ENCODE assay signal across 1 cellular context in genomic region chr17:59290146-59290998, GRCh38.
TF ChIP-seq lines count a peak whose summit lies in the region.
"Not testable (repeated sequence)": the region's sequence is repeated elsewhere in the genome, so short reads cannot be mapped to it uniquely, and the experiment has no call there.

No MANE protein-coding gene starts in this region.

TF ChIP-seq in K562, 482 proteins besides CTCF, POLR2A, EP300 and RAD21 (continued from another document and continues in another):
- TF ChIP-seq MXD1 (CRISPR knock-in tag; IDR thresholded peaks at IDR 0.05; ENCODE audit: borderline replicate concordance, poor library complexity, severe bottlenecking) (peak; percentile 78), NFIC (IDR thresholded peaks at IDR 0.05) (peak; percentile 93), ILK (tag; IDR thresholded peaks at IDR 0.05; ENCODE audit: borderline replicate concordance, low read depth) (peak; percentile 62; the same call in 1 of the 2 replicates), TRIM28 (IDR thresholded peaks at IDR 0.05) (0 out of 2 replicates have a peak, but pooled peaks have one; percentile 46), ZBTB26 (CRISPR knock-in tag; IDR thresholded peaks at IDR 0.05) (peak; percentile 61; the same call in 1 of the 2 replicates), CHAMP1 (IDR thresholded peaks at IDR 0.05) (peak; percentile 89), FOXP1 (CRISPR knock-in tag; IDR thresholded peaks at IDR 0.05) (peak; percentile 78), ZFP1 (CRISPR knock-in tag; IDR thresholded peaks at IDR 0.05) (peak; percentile 60; the same call in 1 of the 2 replicates), HDAC1 (IDR thresholded peaks at IDR 0.05) (peak; percentile 35 to 95; a peak in 3 of 4 replicates), ZBTB12 (CRISPR knock-in tag; IDR thresholded peaks at IDR 0.05) (0 out of 2 replicates have a peak, but pooled peaks have one; percentile 20), CREB3 (tag; conservative IDR thresholded peaks at IDR 0.05; ENCODE audit: low read depth) (peak; percentile 95), MTA1 (IDR thresholded peaks at IDR 0.05; ENCODE audit: borderline replicate concordance) (peak; percentile 80; the same call in 1 of the 2 replicates), TRIM24 (IDR thresholded peaks at IDR 0.05) (peak; percentile 95 to 96), RERE (CRISPR knock-in tag; IDR thresholded peaks at IDR 0.05; ENCODE audit: borderline replicate concordance) (0 out of 2 replicates have a peak, but pooled peaks have one; percentile 50), ZNF324 (CRISPR knock-in tag; IDR thresholded peaks at IDR 0.05) (peak; percentile 40; the same call in 1 of the 2 replicates), NR2C1 (tag; IDR thresholded peaks at IDR 0.05) (peak; percentile 57), VEZF1 (CRISPR knock-in tag; IDR thresholded peaks at IDR 0.05) (peak; percentile 66), NUFIP1 (IDR thresholded peaks at IDR 0.05; ENCODE audit: partially characterized antibody) (peak; percentile 88), TCF15 (CRISPR knock-in tag; IDR thresholded peaks at IDR 0.05) (peak; percentile 95), RBFOX2 (IDR thresholded peaks at IDR 0.05; ENCODE audit: low read depth, low read length) (peak; percentile 48), ID3 (CRISPR knock-in tag; IDR thresholded peaks at IDR 0.05) (peak; percentile 62; the same call in 1 of the 2 replicates), ID3 (tag; IDR thresholded peaks at IDR 0.05) (peak; percentile 96), ZNF311 (CRISPR knock-in tag; IDR thresholded peaks at IDR 0.05) (peak; percentile 90), ZNF707 (CRISPR knock-in tag; conservative IDR thresholded peaks at IDR 0.05) (0 out of 2 replicates have a peak, but pooled peaks have one; percentile 43), ATF7 (IDR thresholded peaks at IDR 0.05) (peak; percentile 88), ZBTB17 (CRISPR knock-in tag; IDR thresholded peaks at IDR 0.05) (peak; percentile 92), MIER1 (IDR thresholded peaks at IDR 0.05; ENCODE audit: low read depth) (peak; percentile 52; the same call in 1 of the 2 replicates), JUND (IDR thresholded peaks at IDR 0.05; ENCODE audit: borderline replicate concordance, low read depth, low read length) (peak; percentile 51), JUND (tag; IDR thresholded peaks at IDR 0.05; ENCODE audit: borderline replicate concordance, low read depth, low read length) (peak; percentile 62; the same call in 2 of the 3 replicates), BCLAF1 (IDR thresholded peaks at IDR 0.05; ENCODE audit: borderline replicate concordance in 1 of 2, control insufficient read depth in 1 of 2, low read depth in 2 of 2, low read length in 1 of 2) (peak in 1 of 2 experiments; percentile 64; a peak in 1 of 4 replicates), THRB (CRISPR knock-in tag; conservative IDR thresholded peaks at IDR 0.05) (0 out of 2 replicates have a peak, but pooled peaks have one; percentile 57)
- TF ChIP-seq NR2C1 (IDR thresholded peaks at IDR 0.05) = not testable (repeated sequence)
